9 cellular contexts compared by ENCODE assay signal in the genomic region with DNA sequence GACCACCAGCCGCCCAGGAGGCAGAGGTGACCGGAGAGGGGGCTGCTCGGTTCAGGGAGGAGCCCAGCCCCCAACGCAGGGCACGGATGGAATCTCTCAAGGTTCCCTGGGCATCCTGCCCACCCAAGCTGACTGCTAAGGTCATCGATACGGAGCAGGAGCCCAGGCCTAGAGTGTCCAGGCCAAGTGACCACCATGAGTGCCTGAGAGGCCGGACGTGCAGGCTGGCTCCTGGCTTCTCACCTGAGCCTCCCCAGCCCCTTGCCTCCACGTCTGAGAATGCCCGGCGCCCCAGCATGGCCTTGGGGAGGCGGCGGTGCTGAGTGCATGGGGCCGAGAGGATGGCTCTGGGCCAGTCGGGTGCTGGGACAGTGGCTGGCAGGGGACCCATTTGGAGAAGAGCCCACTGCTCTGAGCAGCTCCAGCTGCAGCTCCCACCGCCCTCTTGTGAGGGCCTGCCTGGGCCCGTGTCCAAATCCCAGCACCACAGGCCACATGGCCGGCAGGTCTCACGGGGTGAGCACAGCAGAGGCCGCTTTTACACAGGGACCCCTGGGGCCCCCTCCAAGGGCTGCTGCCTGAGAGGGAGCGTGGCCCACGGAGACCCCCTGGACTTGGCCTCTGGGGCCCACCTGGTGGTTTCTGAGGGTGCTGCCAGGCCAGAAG.
A peak's percentile ranks its signal among the peaks of the same experiment; 100 is the strongest.
DNase-seq lines count a peak whose midpoint lies in the region; ATAC-seq and TF ChIP-seq lines count a peak whose summit lies in the region.
"Had no signal": no experiment of that assay in that cellular context is flagged by ENCODE, and none has a peak within 500 bp of the region (broad histone marks: within the 10 kb centered on the region; RNA-seq: fewer than 3 reads in every experiment).

No MANE protein-coding gene starts in this region.

- H3K4me3 Mint-ChIP-seq in nephron progenitor cell: no peak overlapping the region

- no peak for ATAC-seq in GM21723 (IDR thresholded peaks at IDR 0.05; ENCODE audit: unreplicated experiment)

- 60 to 77% (median 66%) methylated on average over 12 to 23 of the region's 23 CpGs for whole genome bisulfite sequencing in spleen, 5 donors

- in situ Hi-C loops in astrocyte of the spinal cord (cut with HindIII; ENCODE audit: low sequenced_read_pairs): no loop called here

- H3K36me3 Mint-ChIP-seq in nephron progenitor cell (ENCODE audit: low read depth): peaks cover 6% of the 10 kb centered on the region

- H3K4me1 Mint-ChIP-seq in nephron progenitor cell: peaks cover 29% of the 10 kb centered on the region

- peak overlapping the region in 1 of 8 donors; percentile 45 for H3K27ac ChIP-seq in spleen

- peaks cover 0 to 27% (median 26%) of the 10 kb centered on the region in 8 donors for H3K9me3 ChIP-seq in spleen

- peaks cover 21% of the 10 kb centered on the region for H3K9me3 Mint-ChIP-seq in nephron progenitor cell

- H3K36me3 ChIP-seq in spleen: no peaks in the 10 kb centered on the region

- no peak for TF ChIP-seq POLR2A in spleen (IDR thresholded peaks at IDR 0.05)

- no peaks in the 10 kb centered on the region for H3K27me3 ChIP-seq in spleen (replicated peaks in 1 of 7)

- peaks cover 3 to 43% (median 27%) of the 10 kb centered on the region in 6 donors for H3K4me1 ChIP-seq in spleen

- intact Hi-C loops in spleen (cut with DNase I; ENCODE audit: low total_unique reads): no loop called here

- DNase-seq in NCI-H1105 treated with DMSO at 0.1 percent for 48 hours (lab: John Stamatoyannopoulos, UW) (peak; percentile 74), astrocyte of the spinal cord (ENCODE audit: low read depth, low spot score) (peak; percentile 49), iris pigment epithelial cell (ENCODE audit: low read depth) (peak; percentile 31), spleen (peak; percentile 72), NCI-H2171 (lab: John Stamatoyannopoulos, UW) (no peak), nephron progenitor cell (no peak)
- DNase-seq in activated CD4-positive, alpha-beta T cell treated with anti-CD3 and anti-CD28 coated beads for 1 hour: no peak
- DNase-seq: EL had no signal

- no peak overlapping the region for H3K27ac Mint-ChIP-seq in nephron progenitor cell

- TF ChIP-seq CTCF in astrocyte of the spinal cord (IDR thresholded peaks at IDR 0.05; ENCODE audit: low read depth, low read length) (no peak), spleen (IDR thresholded peaks at IDR 0.05 in 8 of 11, conservative IDR thresholded peaks at IDR 0.05 in 3 of 11) (no peak), nephron progenitor cell (IDR thresholded peaks at IDR 0.05) (no peak)

- H3K4me3 ChIP-seq in astrocyte of the spinal cord (ENCODE audit: low read depth, low read length): no peak overlapping the region
- H3K4me3 ChIP-seq in spleen: no peak overlapping the region

- no peaks in the 10 kb centered on the region for H3K27me3 Mint-ChIP-seq in nephron progenitor cell (ENCODE audit: low read depth, poor library complexity)

Comparison
In these comparisons a context has a peak if more than half of its experiments do, and no peak if none do; other contexts are left out.
1. DNase-seq: peak in NCI-H1105 treated with DMSO at 0.1 percent for 48 hours (single experiment), astrocyte of the spinal cord (single experiment), iris pigment epithelial cell (single experiment) and spleen (single experiment); none in activated CD4-positive, alpha-beta T cell treated with anti-CD3 and anti-CD28 coated beads for 1 hour (single experiment), NCI-H2171 (single experiment) and nephron progenitor cell (single experiment).